In the genomic region with DNA sequence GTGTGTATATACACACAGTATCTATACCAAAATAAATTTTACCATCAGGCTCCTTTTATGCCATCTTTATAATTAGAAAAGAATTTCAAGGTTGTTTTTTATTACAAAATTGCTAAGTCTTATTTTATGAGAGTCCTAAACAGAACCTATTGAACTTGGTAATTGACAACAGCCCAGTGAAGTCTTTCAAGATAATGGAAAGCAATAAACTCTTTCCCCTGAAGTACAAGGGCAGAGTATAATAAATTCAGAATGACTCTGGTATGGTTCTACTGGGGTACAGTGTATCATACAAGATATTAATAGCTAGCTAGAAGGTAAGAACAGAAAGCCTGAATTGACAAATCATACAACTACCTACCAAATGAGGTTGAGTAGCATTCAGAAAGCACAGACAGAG, we compare ENCODE assay signal across 15 cellular contexts. TPM values are rescaled to one million over a fixed set of nuclear protein-coding genes. Genes with fewer than 3 reads are reported as not detected.
DNase-seq lines count a peak whose midpoint lies in the region; ATAC-seq and TF ChIP-seq lines count a peak whose summit lies in the region.
"Had no signal": no experiment of that assay in that cellular context is flagged by ENCODE, and none has a peak within 500 bp of the region (broad histone marks: within the 10 kb centered on the region; RNA-seq: fewer than 3 reads in every experiment).

No MANE protein-coding gene starts in this region.

- DNase-seq in mesothelial cell of epicardium (ENCODE audit: low spot score in 2 of 2, unreplicated experiment in 2 of 2) (no peak), thoracic aorta (ENCODE audit: low spot score) (no peak), GM10266 (ENCODE audit: extremely low spot score) (no peak), amniotic stem cell (lab: John Stamatoyannopoulos, UW) (no peak), MG63 (no peak)
- DNase-seq: Calu3; CD8-positive, alpha-beta T cell; DMS79 treated with DMSO at 0.1 percent for 48 hours; GF-D8 had no signal

- H2AFZ ChIP-seq in Loucy (ENCODE audit: low read length), result no peak overlapping the region

- H3K27me3 ChIP-seq in Loucy (ENCODE audit: insufficient read depth, low read length, poor library complexity, severe bottlenecking), result no peaks in the 10 kb centered on the region
- H3K27me3 ChIP-seq in thoracic aorta (replicated peaks; ENCODE audit: insufficient read depth), result no peaks in the 10 kb centered on the region
- no peaks in the 10 kb centered on the region for H3K27me3 ChIP-seq in MG63
- H3K27me3 ChIP-seq: BLaER1 treated with 17β-estradiol and CSF1 and Interleukin-3, amounts not matched to agents 10 nM and 100 nM had no signal

- H3F3A ChIP-seq in Loucy (ENCODE audit: low read depth), result peaks cover 3% of the 10 kb centered on the region; the same call in 1 of the 2 replicates

- no peaks in the 10 kb centered on the region for H3K79me2 ChIP-seq in Loucy (ENCODE audit: insufficient read depth, low read length)

- H3K9me2 ChIP-seq in Loucy (replicated peaks; ENCODE audit: low read depth, low read length), result no peaks in the 10 kb centered on the region

- no peak for ATAC-seq in thoracic aorta (ENCODE audit: insufficient number of reproducible peaks, low FRiP score, low read depth)
- ATAC-seq: CD8-positive, alpha-beta T cell; GM12878 had no signal

- H3K4me1 ChIP-seq in Loucy (ENCODE audit: insufficient read depth, low read length, poor library complexity, severe bottlenecking) (peaks cover 29% of the 10 kb centered on the region), thoracic aorta (ENCODE audit: control insufficient read depth in 1 of 2, low read depth in 2 of 2) (peaks cover 36 to 57% of the 10 kb centered on the region in 2 donors)
- H3K4me1 ChIP-seq: BLaER1 treated with 17β-estradiol and CSF1 and Interleukin-3, amounts not matched to agents 10 nM and 100 nM had no signal

- H3K27ac Mint-ChIP-seq in mesothelial cell of epicardium, result peak overlapping the region; percentile 66
- H3K27ac Mint-ChIP-seq: B cell; CD8-positive, alpha-beta T cell had no signal

- TF ChIP-seq CTCF in Loucy (conservative IDR thresholded peaks at IDR 0.05; ENCODE audit: low read length), result no peak
- TF ChIP-seq CTCF in mesothelial cell of epicardium (IDR thresholded peaks at IDR 0.05; ENCODE audit: unreplicated experiment), result no peak
- TF ChIP-seq CTCF in thoracic aorta (IDR thresholded peaks at IDR 0.05), result no peak
- TF ChIP-seq CTCF in GM10266 (IDR thresholded peaks at IDR 0.05; ENCODE audit: control insufficient read depth, insufficient read depth, low read depth, missing control alignments), result no peak

- no peaks in the 10 kb centered on the region for H3K9me3 Mint-ChIP-seq in mesothelial cell of epicardium
- H3K9me3 Mint-ChIP-seq: CD8-positive, alpha-beta T cell had no signal

- H3K4me2 ChIP-seq in Loucy (ENCODE audit: low read depth, low read length, poor library complexity, severe bottlenecking), result peak overlapping the region; percentile 57
- H3K4me2 ChIP-seq: BLaER1 treated with 17β-estradiol and CSF1 and Interleukin-3, amounts not matched to agents 10 nM and 100 nM had no signal

- no peak overlapping the region for H3K4me3 Mint-ChIP-seq in mesothelial cell of epicardium
- H3K4me3 Mint-ChIP-seq: B cell; CD8-positive, alpha-beta T cell had no signal

- H3K9me3 ChIP-seq in Loucy (ENCODE audit: insufficient read depth, low read depth, low read length) (no peaks in the 10 kb centered on the region), thoracic aorta (no peaks in the 10 kb centered on the region), MG63 (no peaks in the 10 kb centered on the region)
- H3K9me3 ChIP-seq: BLaER1 treated with 17β-estradiol and CSF1 and Interleukin-3, amounts not matched to agents 10 nM and 100 nM; HAP-1 had no signal

- peaks cover 1% of the 10 kb centered on the region for H3K36me3 Mint-ChIP-seq in mesothelial cell of epicardium

- H3K36me3 ChIP-seq in Loucy (ENCODE audit: insufficient read depth, low read length) (no peaks in the 10 kb centered on the region), thoracic aorta (no peaks in the 10 kb centered on the region), MG63 (no peaks in the 10 kb centered on the region)
- H3K36me3 ChIP-seq: HAP-1 had no signal

- H3K4me1 Mint-ChIP-seq in mesothelial cell of epicardium, result peaks cover 26% of the 10 kb centered on the region
- H3K4me1 Mint-ChIP-seq: B cell had no signal

- H3K4me3 ChIP-seq in Loucy (ENCODE audit: low read length, poor library complexity, severe bottlenecking), result peak overlapping the region; percentile 13
- H3K4me3 ChIP-seq in thoracic aorta, result no peak overlapping the region
- H3K4me3 ChIP-seq in MG63, result no peak overlapping the region
- H3K4me3 ChIP-seq: BLaER1 treated with 17β-estradiol and CSF1 and Interleukin-3, amounts not matched to agents 10 nM and 100 nM; GM12878; HAP-1 had no signal

- no peaks in the 10 kb centered on the region for H3K27me3 Mint-ChIP-seq in mesothelial cell of epicardium (ENCODE audit: low read depth)
- H3K27me3 Mint-ChIP-seq: B cell had no signal

- H3K27ac ChIP-seq in thoracic aorta, result peak overlapping the region; percentile 32 to 89
- H3K27ac ChIP-seq: BLaER1 treated with 17β-estradiol and CSF1 and Interleukin-3, amounts not matched to agents 10 nM and 100 nM had no signal

- no peaks in the 10 kb centered on the region for H4K20me1 ChIP-seq in Loucy (ENCODE audit: insufficient read depth, low read length, poor library complexity, severe bottlenecking)
- H4K20me1 ChIP-seq: BLaER1 treated with 17β-estradiol and CSF1 and Interleukin-3, amounts not matched to agents 10 nM and 100 nM had no signal

- H3K9ac ChIP-seq in Loucy (ENCODE audit: low read depth, low read length, poor library complexity, severe bottlenecking), result peak overlapping the region; percentile 20
- H3K9ac ChIP-seq: BLaER1 treated with 17β-estradiol and CSF1 and Interleukin-3, amounts not matched to agents 10 nM and 100 nM had no signal

RNA-seq across cellular contexts. Expression of a gene that starts 26.2 kb away (rescaled TPM):
- total RNA-seq in mesothelial cell of epicardium (0.90 to 1.8 TPM (median 1.5 TPM) in 3 replicates), thoracic aorta (1 to 10 TPM; 4.1 to 4.6 TPM)
- 0.10 and 8.9 TPM in 2 replicates for total RNA-seq in MG63 (2014; rRNA removed; shearing (Covaris generic); ENCODE audit: low replicate concordance)
- total RNA-seq: HT-29 had no signal

RNA-seq across cellular contexts. Expression of a gene that starts 45.7 kb away (rescaled TPM):
- total RNA-seq in mesothelial cell of epicardium, result 8.2 to 12.3 TPM (median 8.6 TPM) in 3 replicates
- total RNA-seq in thoracic aorta, result 10 to 100 TPM; 12.3 to 21.0 TPM
- total RNA-seq in MG63 (2014; rRNA removed; shearing (Covaris generic); ENCODE audit: low replicate concordance), result 3.3 and 13.1 TPM in 2 replicates
